17 cellular contexts compared by ENCODE assay signal in genomic region chr1:82818596-82818995, GRCh38.
DNase-seq lines count a peak whose midpoint lies in the region; ATAC-seq and TF ChIP-seq lines count a peak whose summit lies in the region.
"Had no signal": no experiment of that assay in that cellular context is flagged by ENCODE, and none has a peak within 500 bp of the region (broad histone marks: within the 10 kb centered on the region; RNA-seq: fewer than 3 reads in every experiment).

No MANE protein-coding gene starts in this region.

- H3K4me3 Mint-ChIP-seq in activated CD4-positive, alpha-beta T cell treated with anti-CD3 and anti-CD28 coated beads, Interleukin-2, amount 10 ng/mL, durations not matched to agents 24 days and 14 days = peak overlapping the region; percentile 13
- H3K4me3 Mint-ChIP-seq: activated T-helper 1 cell treated with anti-CD3 and anti-CD28 coated beads, Interleukin-12 subunit alpha, Interleukin-12 subunit beta, Interleukin-2, Interleukin-4 antibody, amounts not matched to agents 30 ng/mL and 10 ng/mL and 1 ng/mL, durations not matched to agents 14 hours and 24 hours and 36 hours; immature natural killer cell had no signal

- H3K4me2 ChIP-seq in fibroblast of lung (ENCODE audit: extremely low read depth, insufficient read depth, low read length) = no peak overlapping the region

- ATAC-seq in GM21529 (IDR thresholded peaks at IDR 0.05; ENCODE audit: unreplicated experiment) = peak; percentile 18
- ATAC-seq in HG03159 (IDR thresholded peaks at IDR 0.05; ENCODE audit: unreplicated experiment) = no peak
- no peak for ATAC-seq in Right ventricle myocardium inferior

- no peaks in the 10 kb centered on the region for H4K20me1 ChIP-seq in fibroblast of lung (ENCODE audit: control insufficient read depth, extremely low read depth, insufficient read depth, low read length)

- H3K27ac Mint-ChIP-seq in activated CD4-positive, alpha-beta T cell treated with anti-CD3 and anti-CD28 coated beads, Interleukin-2, amount 10 ng/mL, durations not matched to agents 24 days and 14 days = no peak overlapping the region
- H3K27ac Mint-ChIP-seq: activated T-helper 1 cell treated with anti-CD3 and anti-CD28 coated beads, Interleukin-12 subunit alpha, Interleukin-12 subunit beta, Interleukin-2, Interleukin-4 antibody, amounts not matched to agents 30 ng/mL and 10 ng/mL and 1 ng/mL, durations not matched to agents 14 hours and 24 hours and 36 hours had no signal

- intact Hi-C loops in activated CD4-positive, alpha-beta T cell treated with anti-CD3 and anti-CD28 coated beads, Interleukin-2, amount 10 ng/mL, durations not matched to agents 24 days and 14 days (cut with micrococcal nuclease) = no loop called here
- intact Hi-C loops in Right ventricle myocardium inferior (cut with DNase I) = no loop called here

- H3K4me1 Mint-ChIP-seq in activated CD4-positive, alpha-beta T cell treated with anti-CD3 and anti-CD28 coated beads, Interleukin-2, amount 10 ng/mL, durations not matched to agents 24 days and 14 days = peaks cover 13% of the 10 kb centered on the region

- H3K79me2 ChIP-seq in fibroblast of lung (ENCODE audit: control insufficient read depth, insufficient read depth, low read length) = no peaks in the 10 kb centered on the region

- no peaks in the 10 kb centered on the region for H3K27me3 ChIP-seq in fibroblast of lung (ENCODE audit: control insufficient read depth, insufficient read depth, low read length)
- H3K27me3 ChIP-seq: stomach had no signal

- no peak for DNase-seq in activated CD4-positive, alpha-beta T cell treated with anti-CD3 and anti-CD28 coated beads, Interleukin-2, amount 10 ng/mL, durations not matched to agents 24 days and 14 days
- DNase-seq in activated CD4-positive, alpha-beta T cell treated with anti-CD3 and anti-CD28 coated beads for 48 hours = no peak
- DNase-seq in NCI-H345 treated with DMSO at 0.1 percent for 48 hours (lab: John Stamatoyannopoulos, UW; ENCODE audit: unreplicated experiment) (peak; percentile 31), fibroblast of lung (ENCODE audit: low read depth in 2 of 2) (no peak), NCI-H2227 (lab: John Stamatoyannopoulos, UW; ENCODE audit: unreplicated experiment) (no peak), Right ventricle myocardium inferior (ENCODE audit: missing footprints) (no peak)
- DNase-seq: CD8-positive, alpha-beta memory T cell; cortex of kidney; immature natural killer cell; mammary epithelial cell; NCI-H187; SHP77 treated with DMSO at 0.1 percent for 48 hours; stomach had no signal

- no peaks in the 10 kb centered on the region for H3K9me3 ChIP-seq in fibroblast of lung (ENCODE audit: control insufficient read depth, insufficient read depth, low read depth, low read length)
- H3K9me3 ChIP-seq: stomach had no signal

- peaks cover 2% of the 10 kb centered on the region for H3K27me3 Mint-ChIP-seq in activated CD4-positive, alpha-beta T cell treated with anti-CD3 and anti-CD28 coated beads, Interleukin-2, amount 10 ng/mL, durations not matched to agents 24 days and 14 days
- H3K27me3 Mint-ChIP-seq: CD8-positive, alpha-beta memory T cell had no signal

- TF ChIP-seq CTCF in fibroblast of lung (conservative IDR thresholded peaks at IDR 0.05 in 1 of 2, IDR thresholded peaks at IDR 0.05 in 1 of 2; ENCODE audit: low read depth in 1 of 2, low read length in 2 of 2) = no peak

- H2AFZ ChIP-seq in fibroblast of lung (ENCODE audit: low read length) = peak overlapping the region; percentile 6

- no peak overlapping the region for H3K4me3 ChIP-seq in fibroblast of lung (replicated peaks in 1 of 4; ENCODE audit: control extremely low read depth in 1 of 4, insufficient read depth in 1 of 4, low read depth in 3 of 4, low read length in 4 of 4)
- H3K4me3 ChIP-seq: stomach had no signal

- H3K36me3 Mint-ChIP-seq in activated CD4-positive, alpha-beta T cell treated with anti-CD3 and anti-CD28 coated beads, Interleukin-2, amount 10 ng/mL, durations not matched to agents 24 days and 14 days (ENCODE audit: low read depth) = no peaks in the 10 kb centered on the region
- H3K36me3 Mint-ChIP-seq: CD8-positive, alpha-beta memory T cell; immature natural killer cell had no signal

- no peaks in the 10 kb centered on the region for H3K9me3 Mint-ChIP-seq in activated CD4-positive, alpha-beta T cell treated with anti-CD3 and anti-CD28 coated beads, Interleukin-2, amount 10 ng/mL, durations not matched to agents 24 days and 14 days
- H3K9me3 Mint-ChIP-seq: activated T-helper 1 cell treated with anti-CD3 and anti-CD28 coated beads, Interleukin-12 subunit alpha, Interleukin-12 subunit beta, Interleukin-2, Interleukin-4 antibody, amounts not matched to agents 30 ng/mL and 10 ng/mL and 1 ng/mL, durations not matched to agents 14 hours and 24 hours and 36 hours had no signal

- H3K27ac ChIP-seq in fibroblast of lung (ENCODE audit: insufficient read depth, low read length) = no peak overlapping the region
- H3K27ac ChIP-seq: epithelial cell of prostate, stomach had no signal

- H3K9ac ChIP-seq in fibroblast of lung (ENCODE audit: insufficient read depth, low read length) = no peak overlapping the region

- H3K4me1 ChIP-seq in fibroblast of lung (ENCODE audit: control insufficient read depth, extremely low read depth, insufficient read depth, low read length) = no peaks in the 10 kb centered on the region
- H3K4me1 ChIP-seq: stomach had no signal

- no peaks in the 10 kb centered on the region for H3K36me3 ChIP-seq in fibroblast of lung (ENCODE audit: control insufficient read depth, insufficient read depth, low read length)
- H3K36me3 ChIP-seq: stomach had no signal
